8 cellular contexts compared by ENCODE assay signal in genomic region chr9:27528278-27528885, GRCh38. TPM values are rescaled to one million over a fixed set of nuclear protein-coding genes. Genes with fewer than 3 reads are reported as not detected.
A peak's percentile ranks its signal among the peaks of the same experiment; 100 is the strongest.
DNase-seq lines count a peak whose midpoint lies in the region; ATAC-seq and TF ChIP-seq lines count a peak whose summit lies in the region.

No MANE protein-coding gene starts in this region.

- DNase-seq in astrocyte of the spinal cord (ENCODE audit: low read depth, low spot score) (peak; percentile 66), hippocampal formation (lab: John Stamatoyannopoulos, UW) (peak; percentile 60 to 67), putamen (ENCODE audit: low spot score) (peak; percentile 81), NCI-H2196 treated with DMSO at 0.1 percent for 48 hours (lab: John Stamatoyannopoulos, UW; ENCODE audit: unreplicated experiment) (no peak), H4 (ENCODE audit: low spot score) (no peak)

- ATAC-seq in GM18870 (IDR thresholded peaks at IDR 0.05; ENCODE audit: unreplicated experiment) (peak; percentile 47), HG03045 (IDR thresholded peaks at IDR 0.05; ENCODE audit: unreplicated experiment) (peak; percentile 58)

- H3K27me3 Mint-ChIP-seq in T-helper 1 cell treated with Interleukin-12 subunit alpha and Interleukin-12 subunit beta and Interleukin-4 antibody, amounts not matched to agents 30 μg/mL and 1 μg/mL, for 36 hours (ENCODE audit: low read depth) = peaks cover 45% of the 10 kb centered on the region

- peak overlapping the region; percentile 56 for H3K4me3 ChIP-seq in astrocyte of the spinal cord (ENCODE audit: low read depth, low read length)

- no peaks in the 10 kb centered on the region for H3K9me3 Mint-ChIP-seq in T-helper 1 cell treated with Interleukin-12 subunit alpha and Interleukin-12 subunit beta and Interleukin-4 antibody, amounts not matched to agents 30 μg/mL and 1 μg/mL, for 36 hours

- H3K4me1 Mint-ChIP-seq in T-helper 1 cell treated with Interleukin-12 subunit alpha and Interleukin-12 subunit beta and Interleukin-4 antibody, amounts not matched to agents 30 μg/mL and 1 μg/mL, for 36 hours (ENCODE audit: low read depth) = peaks cover 8% of the 10 kb centered on the region

- no peaks in the 10 kb centered on the region for H3K36me3 Mint-ChIP-seq in T-helper 1 cell treated with Interleukin-12 subunit alpha and Interleukin-12 subunit beta and Interleukin-4 antibody, amounts not matched to agents 30 μg/mL and 1 μg/mL, for 36 hours (ENCODE audit: low read depth)

- in situ Hi-C loops in astrocyte of the spinal cord (cut with HindIII; ENCODE audit: low sequenced_read_pairs) = no loop called here

- H3K4me3 Mint-ChIP-seq in T-helper 1 cell treated with Interleukin-12 subunit alpha and Interleukin-12 subunit beta and Interleukin-4 antibody, amounts not matched to agents 30 μg/mL and 1 μg/mL, for 36 hours = peak overlapping the region; percentile 81

- no peak for TF ChIP-seq CTCF in astrocyte of the spinal cord (IDR thresholded peaks at IDR 0.05; ENCODE audit: low read depth, low read length)

- peak overlapping the region; percentile 18 for H3K27ac Mint-ChIP-seq in T-helper 1 cell treated with Interleukin-12 subunit alpha and Interleukin-12 subunit beta and Interleukin-4 antibody, amounts not matched to agents 30 μg/mL and 1 μg/mL, for 36 hours

RNA-seq across cellular contexts. Expression of gene MOB3B, which starts 1.2 kb away (rescaled TPM):
- total RNA-seq in H4 (2014; rRNA removed; shearing (Covaris generic)) = 0.10 and 0.39 TPM in 2 replicates

RNA-seq across cellular contexts. Expression of gene IFNK, which starts 4.3 kb away (rescaled TPM):
- total RNA-seq in H4 (2014; rRNA removed; shearing (Covaris generic)) = not detected in 2 replicates

RNA-seq across cellular contexts. Expression of gene C9orf72, which starts 44.9 kb away (rescaled TPM):
- total RNA-seq in H4 (2014; rRNA removed; shearing (Covaris generic)) = 6.4 and 8.8 TPM in 2 replicates

Comparison
In these comparisons a context has a peak if more than half of its experiments do, and no peak if none do; other contexts are left out.
1. DNase-seq: peak in astrocyte of the spinal cord (single experiment), hippocampal formation (2 of 2) and putamen (single experiment); none in NCI-H2196 treated with DMSO at 0.1 percent for 48 hours (single experiment) and H4 (single experiment).